In the genomic region with DNA sequence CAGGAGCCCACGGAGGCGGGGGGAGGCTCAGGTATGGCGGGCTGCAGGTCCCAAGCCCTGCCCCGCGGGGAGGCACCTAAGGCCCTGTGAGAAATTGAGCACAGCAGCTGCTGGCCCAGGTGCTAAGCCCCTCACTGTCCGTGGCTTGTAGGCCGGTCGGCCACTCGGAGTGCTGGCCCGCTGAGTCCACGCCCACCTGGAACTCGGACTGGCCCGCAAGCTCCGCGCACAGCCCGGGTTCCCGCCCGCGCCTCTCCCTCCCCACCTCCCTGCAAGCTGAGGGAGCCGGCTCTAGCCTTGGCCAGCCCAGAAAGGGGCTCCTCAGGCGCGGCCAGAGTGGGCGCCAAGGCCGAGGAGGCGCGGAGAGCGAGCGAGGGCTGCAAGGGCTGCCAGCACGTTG, we compare ENCODE assay signal across 30 cellular contexts.
"Had no signal": no experiment of that assay in that cellular context is flagged by ENCODE, and none has a peak within 500 bp of the region (broad histone marks: within the 10 kb centered on the region; RNA-seq: fewer than 3 reads in every experiment).

No MANE protein-coding gene starts in this region.

- H3K27ac ChIP-seq: Peyer's patch, SJSA1 had no signal

- H3K27me3 ChIP-seq: Peyer's patch, SJSA1 had no signal

- FAIRE-seq: bronchial epithelial cell had no signal

- H3K9ac ChIP-seq: SK-N-SH had no signal

- DNase-seq: activated CD4-positive, alpha-beta memory T cell treated with anti-CD3 and anti-CD28 coated beads, Interleukin-2, amount 10 ng/mL, durations not matched to agents 7 days and 5 days; activated CD4-positive, alpha-beta T cell treated with anti-CD3 and anti-CD28 coated beads for 4 hours; activated CD8-positive, alpha-beta memory T cell treated with anti-CD3 and anti-CD28 coated beads for 24 hours; activated CD8-positive, alpha-beta memory T cell treated with anti-CD3 and anti-CD28 coated beads, Interleukin-2, amount 10 ng/mL, durations not matched to agents 7 days and 5 days; activated CD8-positive, alpha-beta memory T cell treated with anti-CD3 and anti-CD28 coated beads, Interleukin-2, amount 50 U/mL, for 48 hours; activated effector memory CD4-positive, alpha-beta T cell treated with Interleukin-2 at 50 U/mL for 16 hours; activated naive CD4-positive, alpha-beta T cell treated with anti-CD3 and anti-CD28 coated beads, Interleukin-2, amount 10 ng/mL, durations not matched to agents 7 days and 5 days; activated naive CD8-positive, alpha-beta T cell treated with anti-CD3 and anti-CD28 coated beads, Interleukin-2, amount 50 U/mL, for 24 hours; caudate nucleus; Kasumi-1; KG1; MM.1S; MV-4-11; NCI-H1092; NCI-H1436 treated with DMSO at 0.1 percent for 48 hours; NCI-H1694 treated with DMSO at 0.1 percent for 48 hours; NCI-H2029; NCI-H510A; NCI-H526; NCI-H748 treated with DMSO at 0.1 percent for 48 hours; NK-92 treated with Interleukin-12 subunit alpha and Interleukin-12 subunit beta, amount 100 ng/mL, for 24 hours; PC-3; Peyer's patch; RPMI8226; SHP77 treated with DMSO at 0.1 percent for 48 hours; SK-N-SH had no signal

- H3K9me3 ChIP-seq: Peyer's patch, SK-N-SH had no signal

- H3K36me3 ChIP-seq: Peyer's patch, SJSA1 had no signal

- H3K4me2 ChIP-seq: SK-N-SH had no signal

- ATAC-seq: activated CD4-positive, CD25-positive, alpha-beta regulatory T cell treated with anti-CD3 and anti-CD28 coated beads, Interleukin-2, amount 50 U/mL, for 24 hours; activated CD8-positive, alpha-beta memory T cell treated with anti-CD3 and anti-CD28 coated beads, Interleukin-2, amount 10 ng/mL, durations not matched to agents 7 days and 5 days; activated naive CD8-positive, alpha-beta T cell treated with anti-CD3 and anti-CD28 coated beads, Interleukin-2, amount 50 U/mL, for 24 hours; PC-3; WTC11 had no signal

- H3K4me3 ChIP-seq: Peyer's patch, SJSA1 had no signal
